In genomic region chr13:64130600-64130999, GRCh38 we compare ENCODE assay signal across 15 cellular contexts.
DNase-seq lines count a peak whose midpoint lies in the region; ATAC-seq and TF ChIP-seq lines count a peak whose summit lies in the region.
"Had no signal": no experiment of that assay in that cellular context is flagged by ENCODE, and none has a peak within 500 bp of the region (broad histone marks: within the 10 kb centered on the region; RNA-seq: fewer than 3 reads in every experiment).

No MANE protein-coding gene starts in this region.

- no peaks in the 10 kb centered on the region for H3K27me3 ChIP-seq in naive thymus-derived CD4-positive, alpha-beta T cell (ENCODE audit: control insufficient read depth in 2 of 2, insufficient read depth in 2 of 2, low read length in 2 of 2)
- H3K27me3 ChIP-seq in upper lobe of right lung, result no peaks in the 10 kb centered on the region
- H3K27me3 ChIP-seq in trophoblast cell (ENCODE audit: insufficient read depth, low read length), result no peaks in the 10 kb centered on the region

- H3K79me1 ChIP-seq in trophoblast cell (ENCODE audit: low read length), result no peaks in the 10 kb centered on the region

- H3K18ac ChIP-seq in trophoblast cell (ENCODE audit: low read length), result no peak overlapping the region

- no peak overlapping the region for H2BK12ac ChIP-seq in trophoblast cell (ENCODE audit: low read length)

- POLR2A ChIA-PET in naive thymus-derived CD4-positive, alpha-beta T cell (lab: Charles Lee), result no interaction called here

- H3K4me1 ChIP-seq in naive thymus-derived CD4-positive, alpha-beta T cell (ENCODE audit: control insufficient read depth in 2 of 2, insufficient read depth in 2 of 2, low read length in 2 of 2), result no peaks in the 10 kb centered on the region
- H3K4me1 ChIP-seq in upper lobe of right lung, result no peaks in the 10 kb centered on the region
- no peaks in the 10 kb centered on the region for H3K4me1 ChIP-seq in trophoblast cell (ENCODE audit: control insufficient read depth in 1 of 2, insufficient read depth in 2 of 2, low read length in 2 of 2)

- no CpG with 5 or more reads among the region's 4 CpGs for WGBS in trophoblast cell (ENCODE audit: extremely low coverage, insufficient coverage, insufficient read length)

- H2BK120ac ChIP-seq in trophoblast cell (ENCODE audit: insufficient read depth, low read length, poor library complexity), result no peak overlapping the region

- H3K27me3 Mint-ChIP-seq in naive thymus-derived CD4-positive, alpha-beta T cell, result no peaks in the 10 kb centered on the region

- no peak overlapping the region for H2AFZ ChIP-seq in trophoblast cell (ENCODE audit: insufficient read depth, low read length, poor library complexity)
- H2AFZ ChIP-seq: GM23248 had no signal

- no peak overlapping the region for H2BK5ac ChIP-seq in trophoblast cell (ENCODE audit: low read depth, low read length, poor library complexity)

- H3K27ac Mint-ChIP-seq in naive thymus-derived CD4-positive, alpha-beta T cell, result no peak overlapping the region

- H3K36me3 ChIP-seq in naive thymus-derived CD4-positive, alpha-beta T cell (ENCODE audit: control insufficient read depth in 2 of 3, insufficient read depth in 3 of 3, low read length in 3 of 3), result no peaks in the 10 kb centered on the region
- H3K36me3 ChIP-seq in upper lobe of right lung, result no peaks in the 10 kb centered on the region
- H3K36me3 ChIP-seq in trophoblast cell (ENCODE audit: control insufficient read depth in 1 of 2, insufficient read depth in 2 of 2, low read length in 2 of 2), result no peaks in the 10 kb centered on the region

- H3K14ac ChIP-seq in trophoblast cell (ENCODE audit: low read length), result no peak overlapping the region

- no peak overlapping the region for H4K12ac ChIP-seq in trophoblast cell (ENCODE audit: low read depth, low read length)

- TF ChIP-seq CTCF in fibroblast of mammary gland (conservative IDR thresholded peaks at IDR 0.05; ENCODE audit: control insufficient read depth, insufficient read depth, low read depth, low read length) (no peak), upper lobe of right lung (IDR thresholded peaks at IDR 0.05) (no peak), GM13977 (IDR thresholded peaks at IDR 0.05; ENCODE audit: extremely low read depth, insufficient read depth, missing control alignments) (no peak)

- no peak overlapping the region for H3K4me3 Mint-ChIP-seq in naive thymus-derived CD4-positive, alpha-beta T cell

- DNase-seq in Right ventricle myocardium inferior (ENCODE audit: missing footprints) (peak; percentile 64), cardiac septum (ENCODE audit: low spot score) (no peak), fibroblast of mammary gland (ENCODE audit: low read depth) (peak; percentile 1), upper lobe of right lung (peak; percentile 55), GM13977 (ENCODE audit: low spot score) (no peak), A172 (ENCODE audit: low spot score) (no peak), trophoblast cell (no peak)
- no peak for DNase-seq in naive thymus-derived CD4-positive, alpha-beta T cell
- DNase-seq: GM23248; KBM-7; NCI-H1092 treated with DMSO at 0.1 percent for 48 hours; NCI-H1694; NCI-H69; NK-92 treated with Interleukin-12 subunit alpha and Interleukin-12 subunit beta, amount 100 ng/mL, for 24 hours had no signal

- ATAC-seq in Right ventricle myocardium inferior (peak; percentile 67), upper lobe of right lung (peak; percentile 26)
- ATAC-seq in naive thymus-derived CD4-positive, alpha-beta T cell, result peak; percentile 3

- H3K36me3 Mint-ChIP-seq in naive thymus-derived CD4-positive, alpha-beta T cell, result no peaks in the 10 kb centered on the region

- intact Hi-C loops in Right ventricle myocardium inferior (cut with DNase I) (no loop called here), cardiac septum (cut with DNase I) (no loop called here), upper lobe of right lung (cut with DNase I) (no loop called here)
- intact Hi-C loops in naive thymus-derived CD4-positive, alpha-beta T cell (cut with micrococcal nuclease), result no loop called here

- H3K27ac ChIP-seq in naive thymus-derived CD4-positive, alpha-beta T cell (ENCODE audit: low read depth, low read length), result no peak overlapping the region
- H3K27ac ChIP-seq in upper lobe of right lung (no peak overlapping the region), trophoblast cell (ENCODE audit: low read depth, low read length) (no peak overlapping the region)
- H3K27ac ChIP-seq: GM23248, HL-60 had no signal

- no peaks in the 10 kb centered on the region for H3K4me1 Mint-ChIP-seq in naive thymus-derived CD4-positive, alpha-beta T cell

- no peak overlapping the region for H3K4ac ChIP-seq in trophoblast cell (ENCODE audit: low read depth, low read length)

- H4K8ac ChIP-seq in trophoblast cell (ENCODE audit: low read depth, low read length), result no peak overlapping the region

- H3K23ac ChIP-seq in trophoblast cell (ENCODE audit: low read length), result no peak overlapping the region

- H3K9me3 ChIP-seq in naive thymus-derived CD4-positive, alpha-beta T cell (ENCODE audit: control insufficient read depth in 2 of 3, low read length in 3 of 3), result no peaks in the 10 kb centered on the region
- no peaks in the 10 kb centered on the region for H3K9me3 ChIP-seq in upper lobe of right lung
- no peaks in the 10 kb centered on the region for H3K9me3 ChIP-seq in trophoblast cell (ENCODE audit: insufficient read depth, low read depth, low read length)

- H4K91ac ChIP-seq in trophoblast cell (ENCODE audit: low read depth, low read length), result no peak overlapping the region

- CTCF ChIA-PET in naive thymus-derived CD4-positive, alpha-beta T cell (lab: Charles Lee), result no interaction called here

- H3K4me3 ChIP-seq in fibroblast of mammary gland (ENCODE audit: control insufficient read depth, low read depth, low read length), result no peak overlapping the region
- H3K4me3 ChIP-seq in naive thymus-derived CD4-positive, alpha-beta T cell (ENCODE audit: low read length), result no peak overlapping the region
- H3K4me3 ChIP-seq in upper lobe of right lung, result no peak overlapping the region
- H3K4me3 ChIP-seq in trophoblast cell (ENCODE audit: low read depth, low read length), result no peak overlapping the region
- H3K4me3 ChIP-seq: GM23248 had no signal

- no peak overlapping the region for H2AK5ac ChIP-seq in trophoblast cell (ENCODE audit: low read length)

- peaks cover 0 to 27% (median 9%) of the 10 kb centered on the region in 11 donors for H3K9me3 Mint-ChIP-seq in naive thymus-derived CD4-positive, alpha-beta T cell

- in situ Hi-C loops in GM13977 (cut with MboI; ENCODE audit: low pct_unique_long_range_greater_than_20kb, low sequenced_read_pairs, unreplicated experiment), result no loop called here

- H3K79me2 ChIP-seq in trophoblast cell (ENCODE audit: control insufficient read depth, insufficient read depth, low read length, poor library complexity), result no peaks in the 10 kb centered on the region

- no peak overlapping the region for H3K9ac ChIP-seq in trophoblast cell (ENCODE audit: low read length)
- H3K9ac ChIP-seq: GM23248 had no signal

- H3K4me2 ChIP-seq in trophoblast cell (ENCODE audit: low read length), result no peak overlapping the region

Comparison
In these comparisons a context has a peak if more than half of its experiments do, and no peak if none do; other contexts are left out.
1. DNase-seq: peak in Right ventricle myocardium inferior (single experiment), fibroblast of mammary gland (single experiment) and upper lobe of right lung (single experiment); none in cardiac septum (single experiment), naive thymus-derived CD4-positive, alpha-beta T cell (0 of 9), GM13977 (single experiment), A172 (single experiment) and trophoblast cell (0 of 2).
2. ATAC-seq: peak in every context shown above with its lines; median percentile 67 in Right ventricle myocardium inferior; 26 in upper lobe of right lung; 3 in naive thymus-derived CD4-positive, alpha-beta T cell.